Comparison of ENCODE assay signal across 29 cellular contexts in genomic region chr10:69416695-69417094, GRCh38. TPM values are rescaled to one million over a fixed set of nuclear protein-coding genes. Genes with fewer than 3 reads are reported as not detected.
DNase-seq lines count a peak whose midpoint lies in the region; ATAC-seq and TF ChIP-seq lines count a peak whose summit lies in the region.
"Had no signal": no experiment of that assay in that cellular context is flagged by ENCODE, and none has a peak within 500 bp of the region (broad histone marks: within the 10 kb centered on the region; RNA-seq: fewer than 3 reads in every experiment).

TACR2 (minus strand) TSS chr10:69416918; CDS start chr10:69416323, 595 bp downstream.

- H4K91ac ChIP-seq in trophoblast cell (ENCODE audit: low read depth, low read length), result no peak within 1 kb of the TSS

- DNase-seq in NCI-H446 (lab: John Stamatoyannopoulos, UW) (peak; percentile 24 to 76), NCI-H446 treated with DMSO at 0.1 percent for 48 hours (lab: John Stamatoyannopoulos, UW) (no peak), esophagus squamous epithelium (lab: John Stamatoyannopoulos, UW) (no peak), trophoblast cell (no peak), type B pancreatic cell (ENCODE audit: extremely low spot score, unreplicated experiment) (no peak), DMS 273 (lab: John Stamatoyannopoulos, UW; ENCODE audit: unreplicated experiment) (no peak)
- DNase-seq: 8988T; activated CD4-positive, alpha-beta T cell treated with anti-CD3 and anti-CD28 coated beads for 4 hours; activated naive CD4-positive, alpha-beta T cell treated with anti-CD3 and anti-CD28 coated beads, Interleukin-2, amount 50 U/mL, for 16 hours; activated T-cell treated with anti-CD3 and anti-CD28 coated beads for 4 hours; brain microvascular endothelial cell; cerebellar nuclear complex; DND-41; NCI-H1436 treated with DMSO at 0.1 percent for 48 hours; NCI-H82; retina; SIG-M5; SW 1271; upper lobe of right lung; WERI-Rb-1 had no signal

- no peak within 1 kb of the TSS for H2BK12ac ChIP-seq in trophoblast cell (ENCODE audit: low read length)

- H3K9me3 ChIP-seq in esophagus squamous epithelium, result no peaks in the 10 kb centered on the region
- H3K9me3 ChIP-seq in trophoblast cell (ENCODE audit: insufficient read depth, low read depth, low read length), result peaks cover 9% of the 10 kb centered on the region
- H3K9me3 ChIP-seq: ovary, upper lobe of right lung had no signal

- ATAC-seq in GM19395 (IDR thresholded peaks at IDR 0.05; ENCODE audit: unreplicated experiment) (no peak), GM18867 (IDR thresholded peaks at IDR 0.05; ENCODE audit: unreplicated experiment) (no peak)
- ATAC-seq: natural killer cell treated with Interleukin-12 subunit alpha and Interleukin-12 subunit beta and Interleukin-15 and Interleukin-18, amount 100 ng/mL, for 72 hours; upper lobe of right lung had no signal

- H3K4me1 Mint-ChIP-seq in type B pancreatic cell (ENCODE audit: unreplicated experiment), result peaks cover 19% of the 10 kb centered on the region

- H3K27me3 ChIP-seq in esophagus squamous epithelium (no peaks in the 10 kb centered on the region), trophoblast cell (ENCODE audit: insufficient read depth, low read length) (no peaks in the 10 kb centered on the region)
- H3K27me3 ChIP-seq: brain microvascular endothelial cell, ovary, upper lobe of right lung had no signal

- WGBS in esophagus squamous epithelium, 2 donors, result 49 to 51% methylated on average over 2 to 4 of the region's 10 CpGs
- no CpG with 5 or more reads among the region's 10 CpGs for WGBS in trophoblast cell (ENCODE audit: extremely low coverage, insufficient coverage, insufficient read length)

- peaks cover 3% of the 10 kb centered on the region for H3K79me1 ChIP-seq in trophoblast cell (ENCODE audit: low read length)

- H3K4ac ChIP-seq in trophoblast cell (ENCODE audit: low read depth, low read length), result no peak within 1 kb of the TSS

- H2BK5ac ChIP-seq in trophoblast cell (ENCODE audit: low read depth, low read length, poor library complexity), result no peak within 1 kb of the TSS

- H3K27ac Mint-ChIP-seq in type B pancreatic cell, result peak within 1 kb of the TSS; percentile 3
- H3K27ac Mint-ChIP-seq: activated T-helper 2 cell treated with anti-CD3 and anti-CD28 coated beads, Interferon-gamma antibody, Interleukin-2, Interleukin-4, amounts not matched to agents 10 μg/mL and 5 μg/mL and 100 μg/mL, durations not matched to agents 14 hours and 24 hours and 36 hours; natural killer cell treated with Interleukin-12 subunit alpha and Interleukin-12 subunit beta and Interleukin-15 and Interleukin-18, amount 100 ng/mL, for 72 hours had no signal

- no peak within 1 kb of the TSS for H4K12ac ChIP-seq in trophoblast cell (ENCODE audit: low read depth, low read length)

- H3K79me2 ChIP-seq in trophoblast cell (ENCODE audit: control insufficient read depth, insufficient read depth, low read length, poor library complexity), result no peaks in the 10 kb centered on the region

- TF ChIP-seq POLR2A in esophagus squamous epithelium (IDR thresholded peaks at IDR 0.05), result peak in 2 of 4 donors; percentile 23 to 24

- H3K36me3 Mint-ChIP-seq in type B pancreatic cell, result no peaks in the 10 kb centered on the region
- H3K36me3 Mint-ChIP-seq: mesothelial cell of epicardium; natural killer cell treated with Interleukin-12 subunit alpha and Interleukin-12 subunit beta and Interleukin-15 and Interleukin-18, amount 100 ng/mL, for 72 hours had no signal

- H3K36me3 ChIP-seq in esophagus squamous epithelium, result no peaks in the 10 kb centered on the region
- no peaks in the 10 kb centered on the region for H3K36me3 ChIP-seq in trophoblast cell (ENCODE audit: control insufficient read depth in 1 of 2, insufficient read depth in 2 of 2, low read length in 2 of 2)
- H3K36me3 ChIP-seq: brain microvascular endothelial cell, ovary, upper lobe of right lung, WERI-Rb-1 had no signal

- H3K9ac ChIP-seq in trophoblast cell (ENCODE audit: low read length), result no peak within 1 kb of the TSS

- TF ChIP-seq CTCF in esophagus squamous epithelium (IDR thresholded peaks at IDR 0.05), result no peak
- TF ChIP-seq CTCF in type B pancreatic cell (conservative IDR thresholded peaks at IDR 0.05), result no peak

- H3K27me3 Mint-ChIP-seq in type B pancreatic cell, result no peaks in the 10 kb centered on the region

- H3K14ac ChIP-seq in trophoblast cell (ENCODE audit: low read length), result no peak within 1 kb of the TSS

- no peak within 1 kb of the TSS for H3K18ac ChIP-seq in trophoblast cell (ENCODE audit: low read length)

- H3K4me1 ChIP-seq in esophagus squamous epithelium, result peaks cover 0 to 25% (median 0%) of the 10 kb centered on the region in 3 donors
- peaks cover 4 to 5% of the 10 kb centered on the region in 2 experiments for H3K4me1 ChIP-seq in trophoblast cell (ENCODE audit: control insufficient read depth in 1 of 2, insufficient read depth in 2 of 2, low read length in 2 of 2)
- H3K4me1 ChIP-seq: upper lobe of right lung had no signal

- H3K27ac ChIP-seq in esophagus squamous epithelium, result peak within 1 kb of the TSS; percentile 33 to 94 (median 69)
- no peak within 1 kb of the TSS for H3K27ac ChIP-seq in trophoblast cell (ENCODE audit: low read depth, low read length)
- H3K27ac ChIP-seq: brain microvascular endothelial cell, C4-2B, ovary, upper lobe of right lung, WERI-Rb-1 had no signal

- H3K23ac ChIP-seq in trophoblast cell (ENCODE audit: low read length), result no peak within 1 kb of the TSS

- no peaks in the 10 kb centered on the region for H3K9me3 Mint-ChIP-seq in type B pancreatic cell
- H3K9me3 Mint-ChIP-seq: activated T-helper 2 cell treated with anti-CD3 and anti-CD28 coated beads, Interferon-gamma antibody, Interleukin-2, Interleukin-4, amounts not matched to agents 10 μg/mL and 5 μg/mL and 100 μg/mL, durations not matched to agents 14 hours and 24 hours and 36 hours; mesothelial cell of epicardium; natural killer cell treated with Interleukin-12 subunit alpha and Interleukin-12 subunit beta and Interleukin-15 and Interleukin-18, amount 100 ng/mL, for 72 hours had no signal

- H4K8ac ChIP-seq in trophoblast cell (ENCODE audit: low read depth, low read length), result no peak within 1 kb of the TSS

- no peak within 1 kb of the TSS for H3K4me2 ChIP-seq in trophoblast cell (ENCODE audit: low read length)

- H2BK120ac ChIP-seq in trophoblast cell (ENCODE audit: insufficient read depth, low read length, poor library complexity), result no peak within 1 kb of the TSS

- H3K4me3 Mint-ChIP-seq in type B pancreatic cell, result peak within 1 kb of the TSS; percentile 49
- H3K4me3 Mint-ChIP-seq: mesothelial cell of epicardium; natural killer cell treated with Interleukin-12 subunit alpha and Interleukin-12 subunit beta and Interleukin-15 and Interleukin-18, amount 100 ng/mL, for 72 hours had no signal

- H2AFZ ChIP-seq in trophoblast cell (ENCODE audit: insufficient read depth, low read length, poor library complexity), result no peak within 1 kb of the TSS

- no peak within 1 kb of the TSS for H2AK5ac ChIP-seq in trophoblast cell (ENCODE audit: low read length)

- intact Hi-C loops in esophagus squamous epithelium (cut with DNase I), result loop anchor here (5.0 to 10.0 kb wide), 2 partner anchors 81 to 218 kb away; partner anchors contain the start of gene FAM241B

- peak within 1 kb of the TSS in 3 of 4 donors; percentile 23 to 58 (median 34) for H3K4me3 ChIP-seq in esophagus squamous epithelium
- peak within 1 kb of the TSS; percentile 11 for H3K4me3 ChIP-seq in trophoblast cell (ENCODE audit: low read depth, low read length)
- H3K4me3 ChIP-seq: ovary, upper lobe of right lung had no signal

RNA-seq across cellular contexts. Expression of gene TACR2, which starts in this region (rescaled TPM):
- total RNA-seq in esophagus squamous epithelium (10 to 100 TPM in 1 of 4 donors, 1 to 10 TPM in 2, under 1 TPM in 1; 0.72 to 24.0 (median 4.4) TPM), type B pancreatic cell (ENCODE audit: low replicate concordance) (not detected in 2 replicates)
- 0.07 and 0.10 TPM in 2 replicates for polyA plus RNA-seq in trophoblast cell (2013)
- total RNA-seq: activated T-helper 2 cell treated with anti-CD3 and anti-CD28 coated beads, Interferon-gamma antibody, Interleukin-2, Interleukin-4, amounts not matched to agents 10 μg/mL and 5 μg/mL and 100 μg/mL, durations not matched to agents 14 hours and 24 hours and 36 hours; H4; kidney epithelial cell; mesothelial cell of epicardium; natural killer cell treated with Interleukin-12 subunit alpha and Interleukin-12 subunit beta and Interleukin-15 and Interleukin-18, amount 100 ng/mL, for 72 hours had no signal

Comparison
In these comparisons a context has a peak if more than half of its experiments do, and no peak if none do; other contexts are left out.
1. DNase-seq: peak in NCI-H446 (2 of 2); none in NCI-H446 treated with DMSO at 0.1 percent for 48 hours (single experiment), esophagus squamous epithelium (single experiment), trophoblast cell (0 of 2), type B pancreatic cell (single experiment) and DMS 273 (single experiment).